16 cellular contexts compared by ENCODE assay signal in the genomic region with DNA sequence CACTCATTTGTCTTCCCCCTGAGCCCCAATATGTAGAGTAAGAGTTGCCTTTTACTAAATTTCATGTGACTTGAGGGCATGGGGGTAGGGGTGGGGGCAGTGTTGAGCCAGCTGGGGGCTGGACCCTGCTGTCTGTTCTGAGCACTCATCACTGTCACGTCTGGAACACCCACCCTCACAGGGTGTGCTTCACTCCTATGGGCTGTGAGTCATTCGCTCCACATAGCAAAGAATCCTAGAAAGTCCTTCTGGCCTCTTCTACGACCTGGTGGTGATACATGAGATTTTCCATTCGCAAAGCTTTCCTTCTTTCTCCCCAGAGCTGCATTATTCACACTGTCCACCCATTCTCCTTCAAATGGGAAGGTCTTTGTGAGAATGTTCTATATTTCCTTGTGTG. TPM values are rescaled to one million over a fixed set of nuclear protein-coding genes. Genes with fewer than 3 reads are reported as not detected.
DNase-seq lines count a peak whose midpoint lies in the region; ATAC-seq and TF ChIP-seq lines count a peak whose summit lies in the region.
"Had no signal": no experiment of that assay in that cellular context is flagged by ENCODE, and none has a peak within 500 bp of the region (broad histone marks: within the 10 kb centered on the region; RNA-seq: fewer than 3 reads in every experiment).

No MANE protein-coding gene starts in this region.

- H3K9me2 ChIP-seq in PC-3 (replicated peaks; ENCODE audit: low read length), result no peaks in the 10 kb centered on the region

- no peaks in the 10 kb centered on the region for H3K36me3 Mint-ChIP-seq in T-helper 2 cell treated with Interferon-gamma antibody and Interleukin-4, amounts not matched to agents 5 μg/mL and 100 μg/mL, for 36 hours (ENCODE audit: low read depth)
- no peaks in the 10 kb centered on the region for H3K36me3 Mint-ChIP-seq in endodermal cell (ENCODE audit: low read depth)
- H3K36me3 Mint-ChIP-seq: memory B cell had no signal

- H3K79me2 ChIP-seq in PC-3 (ENCODE audit: low read length) (no peaks in the 10 kb centered on the region), trophoblast cell (ENCODE audit: control insufficient read depth, insufficient read depth, low read length, poor library complexity) (no peaks in the 10 kb centered on the region)

- BruUV-seq in PC-3 (replicated peaks; lab: Mats Ljungman, UMichigan), result no TSS peak

- H3K27ac ChIP-seq in PC-3 (ENCODE audit: low read length) (no peak overlapping the region), endodermal cell (ENCODE audit: low read depth, low read length) (no peak overlapping the region), trophoblast cell (ENCODE audit: low read depth, low read length) (no peak overlapping the region), caudate nucleus (ENCODE audit: low read depth, low read length) (no peak overlapping the region)
- H3K27ac ChIP-seq: coronary artery, WERI-Rb-1 had no signal

- no peak overlapping the region for H3K9ac ChIP-seq in PC-3 (ENCODE audit: low read length)
- no peak overlapping the region for H3K9ac ChIP-seq in endodermal cell (ENCODE audit: extremely low read depth, low read length, poor library complexity, severe bottlenecking)
- no peak overlapping the region for H3K9ac ChIP-seq in trophoblast cell (ENCODE audit: low read length)

- no peak overlapping the region for H2AFZ ChIP-seq in PC-3 (ENCODE audit: low read length)
- no peak overlapping the region for H2AFZ ChIP-seq in trophoblast cell (ENCODE audit: insufficient read depth, low read length, poor library complexity)

- no peak overlapping the region for H2AK5ac ChIP-seq in trophoblast cell (ENCODE audit: low read length)

- POLR2A ChIA-PET in PC-3 (lab: Charles Lee; ENCODE audit: unreplicated experiment), result no interaction called here

- no peaks in the 10 kb centered on the region for H3K27me3 ChIP-seq in PC-3 (ENCODE audit: low read length)
- H3K27me3 ChIP-seq in endodermal cell (ENCODE audit: control insufficient read depth, insufficient read depth, low read length, poor library complexity, severe bottlenecking), result no peaks in the 10 kb centered on the region
- no peaks in the 10 kb centered on the region for H3K27me3 ChIP-seq in trophoblast cell (ENCODE audit: insufficient read depth, low read length)

- CTCF ChIA-PET in PC-3 (lab: Charles Lee), result interaction anchor here (0.6 kb wide), 1 partner anchor 60 kb away, joined by 3 read pairs; no protein-coding TSS in a partner anchor

- no peaks in the 10 kb centered on the region for H4K20me1 ChIP-seq in PC-3 (ENCODE audit: low read length)

- H3K23ac ChIP-seq in trophoblast cell (ENCODE audit: low read length), result no peak overlapping the region

- no peak overlapping the region for H3K4ac ChIP-seq in trophoblast cell (ENCODE audit: low read depth, low read length)

- H4K12ac ChIP-seq in trophoblast cell (ENCODE audit: low read depth, low read length), result no peak overlapping the region

- H4K8ac ChIP-seq in trophoblast cell (ENCODE audit: low read depth, low read length), result no peak overlapping the region

- H3K4me1 Mint-ChIP-seq in T-helper 2 cell treated with Interferon-gamma antibody and Interleukin-4, amounts not matched to agents 5 μg/mL and 100 μg/mL, for 36 hours (ENCODE audit: low read depth), result peaks cover 1% of the 10 kb centered on the region
- H3K4me1 Mint-ChIP-seq in endodermal cell, result no peaks in the 10 kb centered on the region
- H3K4me1 Mint-ChIP-seq: memory B cell had no signal

- no peak overlapping the region for H2BK5ac ChIP-seq in trophoblast cell (ENCODE audit: low read depth, low read length, poor library complexity)

- TF ChIP-seq CTCF in PC-3 (conservative IDR thresholded peaks at IDR 0.05; ENCODE audit: low read depth, low read length) (0 out of 2 replicates have a peak, but pooled peaks have one; percentile 18), endodermal cell (conservative IDR thresholded peaks at IDR 0.05) (peak; percentile 34)

- no peak overlapping the region for H2BK120ac ChIP-seq in trophoblast cell (ENCODE audit: insufficient read depth, low read length, poor library complexity)

- WGBS in endodermal cell (ENCODE audit: insufficient coverage in 1 of 2, insufficient read length in 1 of 2), 2 experiments, result 80% methylated on average over 4 of the region's 4 CpGs; no CpG with 5 or more reads in 1 of the 2 experiments
- WGBS in trophoblast cell (ENCODE audit: extremely low coverage, insufficient coverage, insufficient read length), result no CpG with 5 or more reads among the region's 4 CpGs

- H3K4me3 Mint-ChIP-seq in T-helper 2 cell treated with Interferon-gamma antibody and Interleukin-4, amounts not matched to agents 5 μg/mL and 100 μg/mL, for 36 hours, result no peak overlapping the region
- H3K4me3 Mint-ChIP-seq in endodermal cell, result no peak overlapping the region
- H3K4me3 Mint-ChIP-seq: memory B cell had no signal

- H3K14ac ChIP-seq in trophoblast cell (ENCODE audit: low read length), result no peak overlapping the region

- H3K27me3 Mint-ChIP-seq in T-helper 2 cell treated with Interferon-gamma antibody and Interleukin-4, amounts not matched to agents 5 μg/mL and 100 μg/mL, for 36 hours (ENCODE audit: low read depth), result peaks cover 3% of the 10 kb centered on the region
- no peaks in the 10 kb centered on the region for H3K27me3 Mint-ChIP-seq in endodermal cell (ENCODE audit: insufficient read depth)
- H3K27me3 Mint-ChIP-seq: memory B cell had no signal

- peak; percentile 69 for ATAC-seq in PC-3

- intact Hi-C loops in PC-3 (cut with micrococcal nuclease) (loop anchor here (5.0 kb wide), 2 partner anchors 76 to 174 kb away; no protein-coding TSS in a partner anchor), posterior vena cava (cut with DNase I) (no loop called here)

- no peak overlapping the region for H4K91ac ChIP-seq in trophoblast cell (ENCODE audit: low read depth, low read length)

- no peak overlapping the region for H3K27ac Mint-ChIP-seq in T-helper 2 cell treated with Interferon-gamma antibody and Interleukin-4, amounts not matched to agents 5 μg/mL and 100 μg/mL, for 36 hours
- H3K27ac Mint-ChIP-seq in endodermal cell, result no peak overlapping the region
- H3K27ac Mint-ChIP-seq: memory B cell, progenitor cell of endocrine pancreas had no signal

- peak; percentile 13 for DNase-seq in T-helper 2 cell treated with Interferon-gamma antibody and Interleukin-4, amounts not matched to agents 5 μg/mL and 100 μg/mL, for 36 hours (ENCODE audit: low spot score)
- no peak for DNase-seq in T-helper 2 cell
- DNase-seq in PC-3, result peak; percentile 56
- DNase-seq in endodermal cell, result no peak
- DNase-seq in trophoblast cell, result peak; percentile 48 to 76
- no peak for DNase-seq in NCI-H748 treated with DMSO at 0.1 percent for 48 hours (lab: John Stamatoyannopoulos, UW)
- DNase-seq in posterior vena cava (ENCODE audit: low spot score), result no peak
- no peak for DNase-seq in caudate nucleus (lab: John Stamatoyannopoulos, UW)
- DNase-seq: NCI-H510A; SHP77 treated with DMSO at 0.1 percent for 48 hours; stimulated activated CD4-positive, alpha-beta T cell treated with anti-CD3 and anti-CD28 coated beads, Interleukin-4, amount 100 ng/mL, for 24 hours; WERI-Rb-1 had no signal

- no peak overlapping the region for H3K18ac ChIP-seq in trophoblast cell (ENCODE audit: low read length)

- H3K4me3 ChIP-seq in PC-3 (ENCODE audit: low read length), result no peak overlapping the region
- no peak overlapping the region for H3K4me3 ChIP-seq in endodermal cell (ENCODE audit: low read length)
- H3K4me3 ChIP-seq in trophoblast cell (ENCODE audit: low read depth, low read length), result no peak overlapping the region
- H3K4me3 ChIP-seq: coronary artery had no signal

- H3K4me2 ChIP-seq in PC-3 (ENCODE audit: low read length), result no peak overlapping the region
- H3K4me2 ChIP-seq in trophoblast cell (ENCODE audit: low read length), result no peak overlapping the region

- no peaks in the 10 kb centered on the region for H3K9me3 Mint-ChIP-seq in T-helper 2 cell treated with Interferon-gamma antibody and Interleukin-4, amounts not matched to agents 5 μg/mL and 100 μg/mL, for 36 hours
- H3K9me3 Mint-ChIP-seq in endodermal cell, result no peaks in the 10 kb centered on the region

- H3K79me1 ChIP-seq in trophoblast cell (ENCODE audit: low read length), result no peaks in the 10 kb centered on the region

- H2BK12ac ChIP-seq in trophoblast cell (ENCODE audit: low read length), result no peak overlapping the region

- no peaks in the 10 kb centered on the region for H3K9me3 ChIP-seq in PC-3 (ENCODE audit: low read length)
- no peaks in the 10 kb centered on the region for H3K9me3 ChIP-seq in endodermal cell (ENCODE audit: control insufficient read depth, low read length)
- H3K9me3 ChIP-seq in trophoblast cell (ENCODE audit: insufficient read depth, low read depth, low read length), result no peaks in the 10 kb centered on the region

- H3F3A ChIP-seq in PC-3 (ENCODE audit: low read length, unreplicated experiment), result no peaks in the 10 kb centered on the region

- H3K4me1 ChIP-seq in PC-3 (ENCODE audit: insufficient read depth, low read length) (peaks cover 20% of the 10 kb centered on the region), endodermal cell (ENCODE audit: control insufficient read depth, insufficient read depth, low read length) (no peaks in the 10 kb centered on the region), trophoblast cell (ENCODE audit: control insufficient read depth in 1 of 2, insufficient read depth in 2 of 2, low read length in 2 of 2) (peaks cover 0 to 2% of the 10 kb centered on the region in 2 experiments)

- H3K36me3 ChIP-seq in PC-3 (ENCODE audit: low read depth, low read length) (no peaks in the 10 kb centered on the region), endodermal cell (ENCODE audit: control insufficient read depth, insufficient read depth, low read length) (no peaks in the 10 kb centered on the region), trophoblast cell (ENCODE audit: control insufficient read depth in 1 of 2, insufficient read depth in 2 of 2, low read length in 2 of 2) (no peaks in the 10 kb centered on the region)
- H3K36me3 ChIP-seq: WERI-Rb-1 had no signal

RNA-seq across cellular contexts. Expression of a gene that starts 43.6 kb away (rescaled TPM):
- 38.7 and 40.1 TPM in 2 replicates for total RNA-seq in PC-3 (2014; rRNA removed)
- total RNA-seq in endodermal cell, result under 1 TPM in 1 of 2 donors, not detected in 1; 0.22 TPM
- polyA plus RNA-seq in endodermal cell (2013, experiment 1 of 2), result 0.75 TPM
- 0.62 TPM for polyA plus RNA-seq in endodermal cell (2013, experiment 2 of 2)
- 8.0 and 9.2 TPM in 2 replicates for polyA plus RNA-seq in trophoblast cell (2013)
- 100 to 1,000 TPM; 107 to 216 TPM for total RNA-seq in posterior vena cava

RNA-seq across cellular contexts. Expression of a gene that starts 49.1 kb away (rescaled TPM):
- total RNA-seq in PC-3 (2014; rRNA removed), result not detected in 2 replicates
- under 1 TPM; 0.24 to 0.42 TPM for total RNA-seq in endodermal cell
- not detected for polyA plus RNA-seq in endodermal cell (2013, experiment 1 of 2)
- not detected for polyA plus RNA-seq in endodermal cell (2013, experiment 2 of 2)
- polyA plus RNA-seq in trophoblast cell (2013), result not detected in 2 replicates
- total RNA-seq in posterior vena cava, result 1 to 10 TPM; 2.1 to 3.0 TPM
- total RNA-seq: glomerular endothelial cell had no signal

Comparison
In these comparisons a context has a peak if more than half of its experiments do, and no peak if none do; other contexts are left out.
1. DNase-seq: peak in T-helper 2 cell treated with Interferon-gamma antibody and Interleukin-4, amounts not matched to agents 5 μg/mL and 100 μg/mL, for 36 hours (single experiment), PC-3 (single experiment) and trophoblast cell (2 of 2); none in T-helper 2 cell (0 of 5), endodermal cell (single experiment), NCI-H748 treated with DMSO at 0.1 percent for 48 hours (single experiment), posterior vena cava (single experiment) and caudate nucleus (0 of 61).
2. RNA of a gene that starts 43.6 kb away (total RNA-seq): 107 to 216 TPM in posterior vena cava and 38.7 to 40.1 TPM in PC-3; 0.22 TPM in endodermal cell; every median in the first group is over 10 times any median in the second.